In genomic region chr1:32275424-32275823, GRCh38 we compare ENCODE assay signal across 14 cellular contexts. TPM values are rescaled to one million over a fixed set of nuclear protein-coding genes. Genes with fewer than 3 reads are reported as not detected.
DNase-seq lines count a peak whose midpoint lies in the region; ATAC-seq and TF ChIP-seq lines count a peak whose summit lies in the region.
"Had no signal": no experiment of that assay in that cellular context is flagged by ENCODE, and none has a peak within 500 bp of the region (broad histone marks: within the 10 kb centered on the region; RNA-seq: fewer than 3 reads in every experiment).

No MANE protein-coding gene starts in this region.

- no peaks in the 10 kb centered on the region for H3K9me3 ChIP-seq in breast epithelium
- no peaks in the 10 kb centered on the region for H3K9me3 ChIP-seq in upper lobe of left lung
- no peaks in the 10 kb centered on the region for H3K9me3 ChIP-seq in SK-N-SH
- no peaks in the 10 kb centered on the region for H3K9me3 ChIP-seq in gastrocnemius medialis

- no peaks in the 10 kb centered on the region for H3K9me2 ChIP-seq in SK-N-SH

- H3K27ac ChIP-seq in breast epithelium, result no peak overlapping the region
- H3K27ac ChIP-seq in upper lobe of left lung, result no peak overlapping the region
- no peak overlapping the region for H3K27ac ChIP-seq in SK-N-SH (ENCODE audit: low read depth in 2 of 2, low read length in 1 of 2)
- no peak overlapping the region for H3K27ac ChIP-seq in gastrocnemius medialis
- H3K27ac ChIP-seq: RWPE1 had no signal

- H3K27me3 ChIP-seq in breast epithelium (peaks cover 0 to 7% of the 10 kb centered on the region in 2 donors), upper lobe of left lung (peaks cover 0 to 14% (median 0%) of the 10 kb centered on the region in 4 donors), SK-N-SH (ENCODE audit: insufficient read depth) (no peaks in the 10 kb centered on the region), gastrocnemius medialis (peaks cover 13 to 35% (median 20%) of the 10 kb centered on the region in 3 donors)

- H3K79me2 ChIP-seq in SK-N-SH (ENCODE audit: insufficient read depth), result no peaks in the 10 kb centered on the region

- no peak for TF ChIP-seq RAD21 in SK-N-SH (IDR thresholded peaks at IDR 0.05; ENCODE audit: low read length)

- TF ChIP-seq EP300 in upper lobe of left lung (IDR thresholded peaks at IDR 0.05) (no peak), SK-N-SH (IDR thresholded peaks at IDR 0.05; ENCODE audit: borderline replicate concordance in 1 of 2, low read depth in 1 of 2, low read length in 1 of 2) (no peak)

- in situ Hi-C loops in gastrocnemius medialis (cut with MboI; ENCODE audit: low sequenced_read_pairs in 4 of 4), result no loop called here

- intact Hi-C loops in breast epithelium (cut with DNase I; ENCODE audit: low total_unique reads), result no loop called here
- intact Hi-C loops in MCF 10A (cut with micrococcal nuclease), result no loop called here
- intact Hi-C loops in gastrocnemius medialis (cut with DNase I; ENCODE audit: low total_unique reads), result no loop called here

- POLR2A ChIA-PET in MCF 10A (lab: Yijun Ruan, JAX) (no interaction called here), SK-N-SH (lab: Yijun Ruan, JAX) (no interaction called here)
- POLR2A ChIA-PET in activated CD8-positive, alpha-beta T cell treated with anti-CD3 and anti-CD28 coated beads, Interleukin-2, amount 10 ng/mL, durations not matched to agents 7 days and 5 days (lab: Charles Lee), result no interaction called here

- H3K4me2 ChIP-seq in SK-N-SH, result no peak overlapping the region

- TF ChIP-seq CTCF in breast epithelium (IDR thresholded peaks at IDR 0.05), result no peak
- TF ChIP-seq CTCF in MCF 10A (IDR thresholded peaks at IDR 0.05; ENCODE audit: unreplicated experiment), result no peak
- TF ChIP-seq CTCF in upper lobe of left lung (IDR thresholded peaks at IDR 0.05), result no peak
- no peak for TF ChIP-seq CTCF in progenitor cell of endocrine pancreas (IDR thresholded peaks at IDR 0.05; ENCODE audit: unreplicated experiment)
- TF ChIP-seq CTCF in SK-N-SH (IDR thresholded peaks at IDR 0.05), result no peak
- TF ChIP-seq CTCF in gastrocnemius medialis (IDR thresholded peaks at IDR 0.05 in 4 of 5, conservative IDR thresholded peaks at IDR 0.05 in 1 of 5), result no peak

- DNase-seq in breast epithelium (ENCODE audit: low spot score in 2 of 2), result peak in 1 of 2 donors; percentile 62
- no peak for DNase-seq in MCF 10A (ENCODE audit: unreplicated experiment)
- no peak for DNase-seq in activated CD8-positive, alpha-beta T cell treated with anti-CD3 and anti-CD28 coated beads, Interleukin-2, amount 10 ng/mL, durations not matched to agents 7 days and 5 days
- peak; percentile 23 for DNase-seq in iris pigment epithelial cell (ENCODE audit: low read depth)
- DNase-seq in upper lobe of left lung, result peak; percentile 35 to 80
- DNase-seq in progenitor cell of endocrine pancreas (ENCODE audit: low spot score, unreplicated experiment), result no peak
- no peak for DNase-seq in SK-N-SH
- DNase-seq in gastrocnemius medialis, result no peak
- DNase-seq: effector memory CD8-positive, alpha-beta T cell; hippocampal formation; KBM-7; natural killer cell; NCI-H2171 had no signal

- no TSS peak for BruUV-seq in MCF 10A (replicated peaks; lab: Mats Ljungman, UMichigan)

- H3K4me3 ChIP-seq in breast epithelium (peak overlapping the region in 2 of 3 donors; percentile 9 to 52), upper lobe of left lung (peak overlapping the region in 1 of 4 donors; percentile 6), SK-N-SH (ENCODE audit: low read depth in 2 of 2, low read length in 1 of 2) (no peak overlapping the region), gastrocnemius medialis (no peak overlapping the region)

- no peaks in the 10 kb centered on the region for H3F3A ChIP-seq in SK-N-SH (replicated peaks; ENCODE audit: insufficient read depth)

- no peak overlapping the region for H3K9ac ChIP-seq in SK-N-SH

- H3K36me3 ChIP-seq in breast epithelium, result no peaks in the 10 kb centered on the region
- no peaks in the 10 kb centered on the region for H3K36me3 ChIP-seq in upper lobe of left lung
- H3K36me3 ChIP-seq in SK-N-SH (replicated peaks in 1 of 2; ENCODE audit: control insufficient read depth in 1 of 2, insufficient read depth in 2 of 2, low read length in 1 of 2), result no peaks in the 10 kb centered on the region
- no peaks in the 10 kb centered on the region for H3K36me3 ChIP-seq in gastrocnemius medialis

- H3K9me3 Mint-ChIP-seq in MCF 10A (ENCODE audit: unreplicated experiment) (no peaks in the 10 kb centered on the region), progenitor cell of endocrine pancreas (ENCODE audit: low read depth) (no peaks in the 10 kb centered on the region)
- no peaks in the 10 kb centered on the region for H3K9me3 Mint-ChIP-seq in activated CD8-positive, alpha-beta T cell treated with anti-CD3 and anti-CD28 coated beads, Interleukin-2, amount 10 ng/mL, durations not matched to agents 7 days and 5 days (ENCODE audit: insufficient read depth)
- H3K9me3 Mint-ChIP-seq: effector memory CD8-positive, alpha-beta T cell; natural killer cell had no signal

- H3K36me3 Mint-ChIP-seq in MCF 10A (ENCODE audit: insufficient read depth, unreplicated experiment) (no peaks in the 10 kb centered on the region), progenitor cell of endocrine pancreas (ENCODE audit: insufficient read depth) (no peaks in the 10 kb centered on the region)
- peaks cover 84% of the 10 kb centered on the region for H3K36me3 Mint-ChIP-seq in activated CD8-positive, alpha-beta T cell treated with anti-CD3 and anti-CD28 coated beads, Interleukin-2, amount 10 ng/mL, durations not matched to agents 7 days and 5 days (ENCODE audit: low read depth)

- 39 to 70% methylated on average over 15 to 26 of the region's 41 CpGs for WGBS in upper lobe of left lung, 2 donors
- WGBS in SK-N-SH (ENCODE audit: low lambda C conversion rate), result 60% methylated on average over 5 of the region's 41 CpGs

- H3K27ac Mint-ChIP-seq in MCF 10A (ENCODE audit: low read depth, unreplicated experiment) (no peak overlapping the region), progenitor cell of endocrine pancreas (no peak overlapping the region)
- peak overlapping the region; percentile 86 for H3K27ac Mint-ChIP-seq in activated CD8-positive, alpha-beta T cell treated with anti-CD3 and anti-CD28 coated beads, Interleukin-2, amount 10 ng/mL, durations not matched to agents 7 days and 5 days

- no peak for ATAC-seq in activated CD8-positive, alpha-beta T cell treated with anti-CD3 and anti-CD28 coated beads, Interleukin-2, amount 10 ng/mL, durations not matched to agents 7 days and 5 days
- no peak for ATAC-seq in upper lobe of left lung (ENCODE audit: low FRiP score in 2 of 2)
- ATAC-seq in gastrocnemius medialis, result no peak
- ATAC-seq: effector memory CD8-positive, alpha-beta T cell; natural killer cell had no signal

- no peak overlapping the region for H3K4me3 Mint-ChIP-seq in MCF 10A (ENCODE audit: unreplicated experiment)
- no peak overlapping the region for H3K4me3 Mint-ChIP-seq in activated CD8-positive, alpha-beta T cell treated with anti-CD3 and anti-CD28 coated beads, Interleukin-2, amount 10 ng/mL, durations not matched to agents 7 days and 5 days
- no peak overlapping the region for H3K4me3 Mint-ChIP-seq in progenitor cell of endocrine pancreas (ENCODE audit: low read depth)
- H3K4me3 Mint-ChIP-seq: natural killer cell had no signal

- no peaks in the 10 kb centered on the region for H4K20me1 ChIP-seq in SK-N-SH (ENCODE audit: insufficient read depth)

- H3K4me1 Mint-ChIP-seq in MCF 10A (ENCODE audit: insufficient read depth, unreplicated experiment), result no peaks in the 10 kb centered on the region
- H3K4me1 Mint-ChIP-seq in activated CD8-positive, alpha-beta T cell treated with anti-CD3 and anti-CD28 coated beads, Interleukin-2, amount 10 ng/mL, durations not matched to agents 7 days and 5 days (ENCODE audit: low read depth), result peaks cover 56% of the 10 kb centered on the region
- peaks cover 9% of the 10 kb centered on the region for H3K4me1 Mint-ChIP-seq in progenitor cell of endocrine pancreas (ENCODE audit: low read depth)

- H3K27me3 Mint-ChIP-seq in MCF 10A (ENCODE audit: insufficient read depth, unreplicated experiment) (peaks cover 40% of the 10 kb centered on the region), progenitor cell of endocrine pancreas (peaks cover 9% of the 10 kb centered on the region)
- no peaks in the 10 kb centered on the region for H3K27me3 Mint-ChIP-seq in activated CD8-positive, alpha-beta T cell treated with anti-CD3 and anti-CD28 coated beads, Interleukin-2, amount 10 ng/mL, durations not matched to agents 7 days and 5 days (ENCODE audit: low read depth)
- H3K27me3 Mint-ChIP-seq: effector memory CD8-positive, alpha-beta T cell had no signal

- H3K4me1 ChIP-seq in breast epithelium (no peaks in the 10 kb centered on the region), upper lobe of left lung (peaks cover 0 to 6% (median 3%) of the 10 kb centered on the region in 4 donors), SK-N-SH (ENCODE audit: control insufficient read depth in 1 of 2, insufficient read depth in 2 of 2, low read depth in 1 of 2, low read length in 1 of 2) (peaks cover 0 to 2% of the 10 kb centered on the region in 2 experiments; a peak in 1 of 4 replicates), gastrocnemius medialis (no peaks in the 10 kb centered on the region)

- CTCF ChIA-PET in MCF 10A (lab: Yijun Ruan, JAX), result no interaction called here
- CTCF ChIA-PET in activated CD8-positive, alpha-beta T cell treated with anti-CD3 and anti-CD28 coated beads, Interleukin-2, amount 10 ng/mL, durations not matched to agents 7 days and 5 days (lab: Charles Lee), result interaction anchor here (2.0 kb wide), 1 partner anchor 27 kb away, joined by 9 read pairs; the partner anchor contains the start of gene FAM167B
- CTCF ChIA-PET in SK-N-SH (lab: Yijun Ruan, JAX), result no interaction called here

- H2AFZ ChIP-seq in SK-N-SH (ENCODE audit: low read depth), result no peak overlapping the region

- no peak for TF ChIP-seq POLR2A in breast epithelium (IDR thresholded peaks at IDR 0.05)
- no peak for TF ChIP-seq POLR2A in upper lobe of left lung (IDR thresholded peaks at IDR 0.05)
- no peak for TF ChIP-seq POLR2A in gastrocnemius medialis (IDR thresholded peaks at IDR 0.05)

RNA-seq across cellular contexts. Expression of gene HDAC1, which starts 16.5 kb away (rescaled TPM):
- total RNA-seq in breast epithelium (10 to 100 TPM; 31.8 to 87.5 (median 87.4) TPM), MCF 10A (2022) (39.7 and 62.9 TPM in 2 replicates), upper lobe of left lung (10 to 100 TPM; 36.8 to 78.0 (median 48.8) TPM), progenitor cell of endocrine pancreas (197 and 207 TPM in 2 replicates), gastrocnemius medialis (10 to 100 TPM in 2 of 4 donors, 1 to 10 TPM in 2; 8.7 to 23.8 (median 11.8) TPM)
- 100 to 1,000 TPM; 219 to 227 TPM for total RNA-seq in activated CD8-positive, alpha-beta T cell treated with anti-CD3 and anti-CD28 coated beads, Interleukin-2, amount 10 ng/mL, durations not matched to agents 7 days and 5 days
- 172 and 226 TPM in 2 replicates for polyA plus RNA-seq in SK-N-SH (2012; rRNA removed)
- 152 and 171 TPM in 2 replicates for polyA plus RNA-seq in SK-N-SH (2012; cell fraction: cytosol; rRNA removed)
- 246 and 333 TPM in 2 replicates for polyA plus RNA-seq in SK-N-SH (2012; cell fraction: nucleus; rRNA removed)

RNA-seq across cellular contexts. Expression of gene LCK, which starts 24.4 kb away (rescaled TPM):
- 1 to 10 TPM; 2.4 to 4.1 (median 2.9) TPM for total RNA-seq in breast epithelium
- total RNA-seq in MCF 10A (2022), result not detected in 2 replicates
- total RNA-seq in activated CD8-positive, alpha-beta T cell treated with anti-CD3 and anti-CD28 coated beads, Interleukin-2, amount 10 ng/mL, durations not matched to agents 7 days and 5 days, result 100 to 1,000 TPM; 464 to 488 TPM
- total RNA-seq in upper lobe of left lung, result 10 to 100 TPM in 1 of 6 donors, 1 to 10 TPM in 5; 5.1 to 25.1 (median 7.7) TPM
- total RNA-seq in progenitor cell of endocrine pancreas, result 0.77 and 1.2 TPM in 2 replicates
- polyA plus RNA-seq in SK-N-SH (2012; rRNA removed), result not detected in 2 replicates
- not detected in 2 replicates for polyA plus RNA-seq in SK-N-SH (2012; cell fraction: cytosol; rRNA removed)
- polyA plus RNA-seq in SK-N-SH (2012; cell fraction: nucleus; rRNA removed), result 0.04 TPM in 1 of 2 replicates, not detected in the other
- total RNA-seq in gastrocnemius medialis, result 1 to 10 TPM in 1 of 4 donors, under 1 TPM in 1, not detected in 2; 0.66 to 1.6 TPM

RNA-seq across cellular contexts. Expression of gene FAM167B, which starts 28.4 kb away (rescaled TPM):
- total RNA-seq in breast epithelium, result 1 to 10 TPM in 2 of 3 donors, under 1 TPM in 1; 0.64 to 6.9 (median 1.2) TPM
- total RNA-seq in MCF 10A (2022), result 0.34 TPM in 1 of 2 replicates, not detected in the other
- under 1 TPM; 0.78 to 0.90 TPM for total RNA-seq in activated CD8-positive, alpha-beta T cell treated with anti-CD3 and anti-CD28 coated beads, Interleukin-2, amount 10 ng/mL, durations not matched to agents 7 days and 5 days
- total RNA-seq in upper lobe of left lung, result 10 to 100 TPM in 2 of 6 donors, 1 to 10 TPM in 3, not detected in 1; 1.9 to 53.0 (median 4.6) TPM
- total RNA-seq in progenitor cell of endocrine pancreas, result 3.8 and 4.4 TPM in 2 replicates
- polyA plus RNA-seq in SK-N-SH (2012; rRNA removed), result 1.2 and 1.6 TPM in 2 replicates
- 0.63 and 1.1 TPM in 2 replicates for polyA plus RNA-seq in SK-N-SH (2012; cell fraction: cytosol; rRNA removed)
- 2.3 and 2.9 TPM in 2 replicates for polyA plus RNA-seq in SK-N-SH (2012; cell fraction: nucleus; rRNA removed)
- 1 to 10 TPM; 1.1 to 2.9 (median 2.3) TPM for total RNA-seq in gastrocnemius medialis

RNA-seq across cellular contexts. Expression of gene EIF3I, which starts 53.2 kb away (rescaled TPM):
- total RNA-seq in breast epithelium (100 to 1,000 TPM; 177 to 222 (median 190) TPM), MCF 10A (2022) (253 and 259 TPM in 2 replicates), upper lobe of left lung (100 to 1,000 TPM in 4 of 6 donors, 10 to 100 TPM in 2; 62.9 to 173 (median 109) TPM), progenitor cell of endocrine pancreas (143 and 145 TPM in 2 replicates), gastrocnemius medialis (100 to 1,000 TPM; 211 to 294 (median 245) TPM)
- 100 to 1,000 TPM; 194 to 196 TPM for total RNA-seq in activated CD8-positive, alpha-beta T cell treated with anti-CD3 and anti-CD28 coated beads, Interleukin-2, amount 10 ng/mL, durations not matched to agents 7 days and 5 days
- polyA plus RNA-seq in SK-N-SH (2012; rRNA removed), result 463 and 479 TPM in 2 replicates
- 440 and 513 TPM in 2 replicates for polyA plus RNA-seq in SK-N-SH (2012; cell fraction: cytosol; rRNA removed)
- polyA plus RNA-seq in SK-N-SH (2012; cell fraction: nucleus; rRNA removed), result 213 and 215 TPM in 2 replicates

RNA-seq across cellular contexts. Expression of gene TMEM234, which starts 53.3 kb away (rescaled TPM):
- total RNA-seq in breast epithelium (10 to 100 TPM in 2 of 3 donors, 1 to 10 TPM in 1; 5.8 to 20.6 (median 13.4) TPM), MCF 10A (2022) (22.2 and 27.3 TPM in 2 replicates), upper lobe of left lung (10 to 100 TPM; 14.9 to 62.9 (median 21.1) TPM), progenitor cell of endocrine pancreas (43.2 and 49.2 TPM in 2 replicates), gastrocnemius medialis (1 to 10 TPM; 1.6 to 4.6 (median 4.4) TPM)
- 10 to 100 TPM; 10.6 TPM for total RNA-seq in activated CD8-positive, alpha-beta T cell treated with anti-CD3 and anti-CD28 coated beads, Interleukin-2, amount 10 ng/mL, durations not matched to agents 7 days and 5 days
- 31.8 and 31.9 TPM in 2 replicates for polyA plus RNA-seq in SK-N-SH (2012; rRNA removed)
- polyA plus RNA-seq in SK-N-SH (2012; cell fraction: cytosol; rRNA removed), result 15.8 and 16.2 TPM in 2 replicates
- polyA plus RNA-seq in SK-N-SH (2012; cell fraction: nucleus; rRNA removed), result 122 and 134 TPM in 2 replicates

Comparison
In these comparisons a context has a peak if more than half of its experiments do, and no peak if none do; other contexts are left out.
1. DNase-seq: peak in iris pigment epithelial cell (single experiment) and upper lobe of left lung (2 of 2); none in MCF 10A (single experiment), activated CD8-positive, alpha-beta T cell treated with anti-CD3 and anti-CD28 coated beads, Interleukin-2, amount 10 ng/mL, durations not matched to agents 7 days and 5 days (single experiment), progenitor cell of endocrine pancreas (single experiment), SK-N-SH (single experiment) and gastrocnemius medialis (0 of 2).
2. H3K4me3 ChIP-seq: peak in breast epithelium (2 of 3); none in SK-N-SH (0 of 2) and gastrocnemius medialis (0 of 4).
3. RNA of gene LCK, which starts 24.4 kb away (total RNA-seq): 464 to 488 TPM in activated CD8-positive, alpha-beta T cell treated with anti-CD3 and anti-CD28 coated beads, Interleukin-2, amount 10 ng/mL, durations not matched to agents 7 days and 5 days; 5.1 to 25.1 TPM in upper lobe of left lung, 2.4 to 4.1 TPM in breast epithelium, 0.77 to 1.2 TPM in progenitor cell of endocrine pancreas, 0.66 to 1.6 TPM in gastrocnemius medialis and not detected in MCF 10A; every median in the first group is over 10 times any median in the second.